Comparison of ENCODE assay signal across 14 cellular contexts in the genomic region with DNA sequence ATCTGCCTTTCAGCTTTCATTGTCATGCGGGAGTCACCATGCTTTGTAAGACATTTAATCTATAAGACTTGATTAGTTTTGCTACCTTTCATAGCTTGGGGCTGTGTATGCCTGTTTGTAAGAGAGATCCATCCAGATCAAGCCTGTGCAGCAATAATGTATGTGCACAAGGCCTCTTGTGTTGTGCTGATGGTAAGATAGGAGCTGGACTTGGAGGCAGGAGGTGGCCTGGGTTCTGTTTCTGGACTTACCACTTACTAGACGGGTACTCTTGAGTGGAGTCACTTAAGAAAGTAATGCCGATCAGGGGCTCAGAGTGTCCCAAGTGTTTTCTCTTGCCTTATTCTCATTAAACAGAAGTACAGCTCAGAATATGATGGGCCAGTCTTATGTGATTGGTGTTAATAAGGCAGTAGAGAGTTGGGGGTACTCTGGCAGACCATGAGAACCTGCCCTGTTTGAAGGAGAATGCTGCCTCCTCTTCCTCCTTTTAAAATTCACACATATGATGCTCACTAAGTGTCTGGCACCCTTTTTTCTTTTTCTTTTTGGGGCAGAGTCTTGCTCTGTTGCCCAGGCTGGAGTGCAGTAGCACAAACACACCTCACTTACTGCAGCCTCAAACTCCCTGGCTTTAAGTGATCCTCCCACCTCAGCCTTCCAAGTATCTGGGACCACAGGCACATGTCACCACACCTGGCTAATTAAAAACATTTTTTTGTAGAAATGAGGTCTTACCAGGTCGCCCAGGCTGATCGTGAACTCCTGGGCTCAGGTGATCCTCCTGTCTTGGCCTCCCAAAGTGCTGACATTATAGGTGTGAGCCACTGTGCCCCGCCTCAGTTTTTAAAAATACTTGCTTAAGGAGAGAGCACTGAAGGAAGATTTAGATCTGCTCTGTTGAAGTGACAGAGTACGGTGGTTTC. TPM values are rescaled to one million over a fixed set of nuclear protein-coding genes. Genes with fewer than 3 reads are reported as not detected.
DNase-seq lines count a peak whose midpoint lies in the region; ATAC-seq and TF ChIP-seq lines count a peak whose summit lies in the region.
"Had no signal": no experiment of that assay in that cellular context is flagged by ENCODE, and none has a peak within 500 bp of the region (broad histone marks: within the 10 kb centered on the region; RNA-seq: fewer than 3 reads in every experiment).

No MANE protein-coding gene starts in this region.

- H3K4me3 Mint-ChIP-seq in activated CD8-positive, alpha-beta memory T cell treated with anti-CD3 and anti-CD28 coated beads, Interleukin-2, amount 10 ng/mL, durations not matched to agents 7 days and 5 days, result peak overlapping the region; percentile 49
- no peak overlapping the region for H3K4me3 Mint-ChIP-seq in WTC11
- peak overlapping the region; percentile 66 to 71 for H3K4me3 Mint-ChIP-seq in effector memory CD8-positive, alpha-beta T cell
- no peak overlapping the region for H3K4me3 Mint-ChIP-seq in stimulated activated naive B cell treated with anti-CD40 and anti-IgM and Interleukin-4, amounts not matched to agents 10 μg/mL and 1 μg/mL and 100 μg/mL, for 72 hours

- no peaks in the 10 kb centered on the region for H3K27me3 Mint-ChIP-seq in activated CD8-positive, alpha-beta memory T cell treated with anti-CD3 and anti-CD28 coated beads, Interleukin-2, amount 10 ng/mL, durations not matched to agents 7 days and 5 days
- no peaks in the 10 kb centered on the region for H3K27me3 Mint-ChIP-seq in WTC11 (ENCODE audit: low read depth)
- H3K27me3 Mint-ChIP-seq in effector memory CD8-positive, alpha-beta T cell, result no peaks in the 10 kb centered on the region
- no peaks in the 10 kb centered on the region for H3K27me3 Mint-ChIP-seq in stimulated activated naive B cell treated with anti-CD40 and anti-IgM and Interleukin-4, amounts not matched to agents 10 μg/mL and 1 μg/mL and 100 μg/mL, for 72 hours

- no peaks in the 10 kb centered on the region for H3K9me3 Mint-ChIP-seq in activated CD8-positive, alpha-beta memory T cell treated with anti-CD3 and anti-CD28 coated beads, Interleukin-2, amount 10 ng/mL, durations not matched to agents 7 days and 5 days (ENCODE audit: low read depth)
- H3K9me3 Mint-ChIP-seq in WTC11, result no peaks in the 10 kb centered on the region
- H3K9me3 Mint-ChIP-seq in effector memory CD8-positive, alpha-beta T cell, result no peaks in the 10 kb centered on the region
- H3K9me3 Mint-ChIP-seq in stimulated activated naive B cell treated with anti-CD40 and anti-IgM and Interleukin-4, amounts not matched to agents 10 μg/mL and 1 μg/mL and 100 μg/mL, for 72 hours, result no peaks in the 10 kb centered on the region

- POLR2A ChIA-PET in WTC11 (lab: Charles Lee), result interaction anchor here (0.7 kb wide), 1 partner anchor 97 kb away, joined by 3 read pairs; no protein-coding TSS in a partner anchor

- peaks cover 23% of the 10 kb centered on the region for H3K36me3 Mint-ChIP-seq in activated CD8-positive, alpha-beta memory T cell treated with anti-CD3 and anti-CD28 coated beads, Interleukin-2, amount 10 ng/mL, durations not matched to agents 7 days and 5 days
- no peaks in the 10 kb centered on the region for H3K36me3 Mint-ChIP-seq in WTC11
- peaks cover 19% of the 10 kb centered on the region for H3K36me3 Mint-ChIP-seq in effector memory CD8-positive, alpha-beta T cell (ENCODE audit: insufficient read depth)
- H3K36me3 Mint-ChIP-seq in stimulated activated naive B cell treated with anti-CD40 and anti-IgM and Interleukin-4, amounts not matched to agents 10 μg/mL and 1 μg/mL and 100 μg/mL, for 72 hours, result peaks cover 4 to 5% of the 10 kb centered on the region in 2 donors

- no peak for TF ChIP-seq CTCF in WTC11 (IDR thresholded peaks at IDR 0.05)

- H3K27ac Mint-ChIP-seq in activated CD8-positive, alpha-beta memory T cell treated with anti-CD3 and anti-CD28 coated beads, Interleukin-2, amount 10 ng/mL, durations not matched to agents 7 days and 5 days, result peak overlapping the region; percentile 98
- H3K27ac Mint-ChIP-seq in WTC11, result 0 out of 2 replicates have a peak overlapping the region, but pooled peaks have one; percentile 4
- H3K27ac Mint-ChIP-seq in effector memory CD8-positive, alpha-beta T cell, result peak overlapping the region; percentile 96
- peak overlapping the region; percentile 81 for H3K27ac Mint-ChIP-seq in stimulated activated naive B cell treated with anti-CD40 and anti-IgM and Interleukin-4, amounts not matched to agents 10 μg/mL and 1 μg/mL and 100 μg/mL, for 72 hours

- ATAC-seq in activated CD8-positive, alpha-beta memory T cell treated with anti-CD3 and anti-CD28 coated beads, Interleukin-2, amount 10 ng/mL, durations not matched to agents 7 days and 5 days, result peak; percentile 3
- no peak for ATAC-seq in WTC11
- peak; percentile 12 for ATAC-seq in effector memory CD8-positive, alpha-beta T cell (replicated peaks)
- ATAC-seq in stimulated activated naive B cell treated with anti-CD40 and anti-IgM and Interleukin-4, amounts not matched to agents 10 μg/mL and 1 μg/mL and 100 μg/mL, for 72 hours (replicated peaks), result no peak
- no peak for ATAC-seq in HG02798 (IDR thresholded peaks at IDR 0.05; ENCODE audit: poor library complexity, unreplicated experiment)
- ATAC-seq: sciatic nerve had no signal

- H3K4me1 Mint-ChIP-seq in activated CD8-positive, alpha-beta memory T cell treated with anti-CD3 and anti-CD28 coated beads, Interleukin-2, amount 10 ng/mL, durations not matched to agents 7 days and 5 days, result peaks cover 87% of the 10 kb centered on the region
- peaks cover 23% of the 10 kb centered on the region for H3K4me1 Mint-ChIP-seq in WTC11
- peaks cover 59 to 70% of the 10 kb centered on the region in 2 donors for H3K4me1 Mint-ChIP-seq in effector memory CD8-positive, alpha-beta T cell (ENCODE audit: low read depth in 2 of 2)
- H3K4me1 Mint-ChIP-seq in stimulated activated naive B cell treated with anti-CD40 and anti-IgM and Interleukin-4, amounts not matched to agents 10 μg/mL and 1 μg/mL and 100 μg/mL, for 72 hours, result peaks cover 45 to 75% of the 10 kb centered on the region in 2 donors

- CTCF ChIA-PET in activated CD8-positive, alpha-beta memory T cell treated with anti-CD3 and anti-CD28 coated beads, Interleukin-2, amount 10 ng/mL, durations not matched to agents 7 days and 5 days (lab: Charles Lee), result interaction anchor here (1.1 to 4.3 kb wide), 5 partner anchors 8 to 56 kb away, joined by 3 to 31 read pairs (median 5); no protein-coding TSS in a partner anchor
- CTCF ChIA-PET in WTC11 (lab: Charles Lee), result no interaction called here

- no peak for DNase-seq in activated CD8-positive, alpha-beta memory T cell treated with anti-CD3 and anti-CD28 coated beads, Interleukin-2, amount 10 ng/mL, durations not matched to agents 7 days and 5 days
- no peak for DNase-seq in activated CD8-positive, alpha-beta memory T cell treated with anti-CD3 and anti-CD28 coated beads for 24 hours
- DNase-seq in WTC11 (ENCODE audit: low spot score), result no peak
- no peak for DNase-seq in effector memory CD8-positive, alpha-beta T cell
- no peak for DNase-seq in stimulated activated naive B cell treated with anti-CD40 and anti-IgM and Interleukin-4, amounts not matched to agents 10 μg/mL and 1 μg/mL and 100 μg/mL, for 72 hours
- DNase-seq in NCI-H2227 (lab: John Stamatoyannopoulos, UW; ENCODE audit: unreplicated experiment), result no peak
- DNase-seq in germinal center (ENCODE audit: low spot score), result no peak
- DNase-seq: DMS153, foreskin melanocyte, NCI-H1092 treated with DMSO at 0.1 percent for 48 hours, NCI-H226, SJCRH30 had no signal

TF ChIP-seq in WTC11, 78 proteins besides CTCF, POLR2A, EP300 and RAD21:
- TF ChIP-seq FOXJ3 (CRISPR knock-in tag; IDR thresholded peaks at IDR 0.05; ENCODE audit: borderline replicate concordance) (no peak), GRHL2 (CRISPR knock-in tag; IDR thresholded peaks at IDR 0.05; ENCODE audit: insufficient replicate concordance, severe bottlenecking) (no peak), ZNF263 (CRISPR knock-in tag; IDR thresholded peaks at IDR 0.05; ENCODE audit: low read depth) (no peak)

RNA-seq across cellular contexts. Expression of gene PTPRJ, which starts 31.0 kb away (rescaled TPM):
- 10 to 100 TPM; 74.3 to 80.5 TPM for total RNA-seq in activated CD8-positive, alpha-beta memory T cell treated with anti-CD3 and anti-CD28 coated beads, Interleukin-2, amount 10 ng/mL, durations not matched to agents 7 days and 5 days
- 17.1 to 19.5 TPM (median 17.9 TPM) in 3 replicates for total RNA-seq in WTC11 (2021)

Comparison
In these comparisons a context has a peak if more than half of its experiments do, and no peak if none do; other contexts are left out.
1. ATAC-seq: peak in activated CD8-positive, alpha-beta memory T cell treated with anti-CD3 and anti-CD28 coated beads, Interleukin-2, amount 10 ng/mL, durations not matched to agents 7 days and 5 days (single experiment) and effector memory CD8-positive, alpha-beta T cell (single experiment); none in WTC11 (single experiment), stimulated activated naive B cell treated with anti-CD40 and anti-IgM and Interleukin-4, amounts not matched to agents 10 μg/mL and 1 μg/mL and 100 μg/mL, for 72 hours (0 of 2) and HG02798 (single experiment).
2. H3K27ac Mint-ChIP-seq: peak in every context shown above with its lines; median percentile 98 in activated CD8-positive, alpha-beta memory T cell treated with anti-CD3 and anti-CD28 coated beads, Interleukin-2, amount 10 ng/mL, durations not matched to agents 7 days and 5 days; 96 in effector memory CD8-positive, alpha-beta T cell; 81 in stimulated activated naive B cell treated with anti-CD40 and anti-IgM and Interleukin-4, amounts not matched to agents 10 μg/mL and 1 μg/mL and 100 μg/mL, for 72 hours; 4 in WTC11.
3. H3K4me3 Mint-ChIP-seq: peak in activated CD8-positive, alpha-beta memory T cell treated with anti-CD3 and anti-CD28 coated beads, Interleukin-2, amount 10 ng/mL, durations not matched to agents 7 days and 5 days (single experiment) and effector memory CD8-positive, alpha-beta T cell (2 of 2); none in WTC11 (single experiment) and stimulated activated naive B cell treated with anti-CD40 and anti-IgM and Interleukin-4, amounts not matched to agents 10 μg/mL and 1 μg/mL and 100 μg/mL, for 72 hours (0 of 2).